In genomic region chr21:39062196-39062900, GRCh38 we compare ENCODE assay signal across 24 cellular contexts.
DNase-seq lines count a peak whose midpoint lies in the region; ATAC-seq and TF ChIP-seq lines count a peak whose summit lies in the region.
"Had no signal": no experiment of that assay in that cellular context is flagged by ENCODE, and none has a peak within 500 bp of the region (broad histone marks: within the 10 kb centered on the region; RNA-seq: fewer than 3 reads in every experiment).

No MANE protein-coding gene starts in this region.

- H3K4me2 ChIP-seq in PC-3 (ENCODE audit: low read length): peak overlapping the region; percentile 35
- H3K4me2 ChIP-seq in trophoblast cell (ENCODE audit: low read length): no peak overlapping the region
- H3K4me2 ChIP-seq: BLaER1 had no signal

- H3K36me3 ChIP-seq in PC-3 (ENCODE audit: low read depth, low read length): peaks cover 4% of the 10 kb centered on the region; the same call in 1 of the 2 replicates
- no peaks in the 10 kb centered on the region for H3K36me3 ChIP-seq in trophoblast cell (ENCODE audit: control insufficient read depth in 1 of 2, insufficient read depth in 2 of 2, low read length in 2 of 2)
- H3K36me3 ChIP-seq: BLaER1, SJCRH30 had no signal

- ATAC-seq in PC-3 (peak; percentile 98), esophagus mucosa (peak; percentile 15)
- ATAC-seq: GM12878 had no signal

- H3K9me2 ChIP-seq in PC-3 (replicated peaks; ENCODE audit: low read length): no peaks in the 10 kb centered on the region

- H3K27ac Mint-ChIP-seq in glutamatergic neuron (ENCODE audit: unreplicated experiment): no peak overlapping the region
- H3K27ac Mint-ChIP-seq: CD8-positive, alpha-beta memory T cell; HFFc6 had no signal

- H2AFZ ChIP-seq in PC-3 (ENCODE audit: low read length) (peak overlapping the region; percentile 41), trophoblast cell (ENCODE audit: insufficient read depth, low read length, poor library complexity) (no peak overlapping the region)

- no peaks in the 10 kb centered on the region for H3F3A ChIP-seq in PC-3 (ENCODE audit: low read length, unreplicated experiment)

- peak overlapping the region; percentile 7; the same call in 1 of the 2 replicates for H3K27ac ChIP-seq in PC-3 (ENCODE audit: low read length)
- no peak overlapping the region for H3K27ac ChIP-seq in trophoblast cell (ENCODE audit: low read depth, low read length)
- H3K27ac ChIP-seq: BLaER1, SJCRH30 had no signal

- H3K27me3 Mint-ChIP-seq in glutamatergic neuron (ENCODE audit: unreplicated experiment): peaks cover 5% of the 10 kb centered on the region

- H2AK5ac ChIP-seq in trophoblast cell (ENCODE audit: low read length): no peak overlapping the region

- no peak overlapping the region for H2BK12ac ChIP-seq in trophoblast cell (ENCODE audit: low read length)

- H3K36me3 Mint-ChIP-seq in glutamatergic neuron (ENCODE audit: unreplicated experiment): peaks cover 10% of the 10 kb centered on the region
- H3K36me3 Mint-ChIP-seq: CD8-positive, alpha-beta memory T cell had no signal

- DNase-seq in EL: peak; percentile 29
- peak; percentile 84 for DNase-seq in PC-3
- DNase-seq in trophoblast cell: peak; percentile 94 to 97
- no peak for DNase-seq in glutamatergic neuron
- DNase-seq in NCI-H2171 treated with DMSO at 0.1 percent for 48 hours (lab: John Stamatoyannopoulos, UW): no peak
- no peak for DNase-seq in NCI-H1105 treated with DMSO at 0.1 percent for 48 hours (lab: John Stamatoyannopoulos, UW)
- no peak for DNase-seq in activated CD4-positive, alpha-beta T cell treated with anti-CD3 and anti-CD28 coated beads, Interleukin-2, amount 50 U/mL, for 1 hour
- DNase-seq: CD8-positive, alpha-beta memory T cell; DMS79 treated with DMSO at 0.1 percent for 48 hours; GDM1; GOT3; HFFc6; MM.1S; NCI-H1105; NCI-H1694 treated with DMSO at 0.1 percent for 48 hours; NCI-H2107; NCI-H446; NCI-H69; NK-92 treated with Interleukin-12 subunit alpha and Interleukin-12 subunit beta, amount 100 ng/mL, for 24 hours; RPMI8226; SJCRH30 had no signal

- no peaks in the 10 kb centered on the region for H3K79me1 ChIP-seq in trophoblast cell (ENCODE audit: low read length)

- WGBS in trophoblast cell (ENCODE audit: extremely low coverage, insufficient coverage, insufficient read length): no CpG with 5 or more reads among the region's 22 CpGs

- H3K79me2 ChIP-seq in PC-3 (ENCODE audit: low read length) (no peaks in the 10 kb centered on the region), trophoblast cell (ENCODE audit: control insufficient read depth, insufficient read depth, low read length, poor library complexity) (no peaks in the 10 kb centered on the region)

- intact Hi-C loops in PC-3 (cut with micrococcal nuclease): no loop called here

- H4K8ac ChIP-seq in trophoblast cell (ENCODE audit: low read depth, low read length): no peak overlapping the region

- no peak for TF ChIP-seq CTCF in PC-3 (conservative IDR thresholded peaks at IDR 0.05; ENCODE audit: low read depth, low read length)
- TF ChIP-seq CTCF in glutamatergic neuron (IDR thresholded peaks at IDR 0.05; ENCODE audit: partially characterized antibody, unreplicated experiment): no peak

- no TSS peak for BruUV-seq in PC-3 (replicated peaks; lab: Mats Ljungman, UMichigan)

- peaks cover 6% of the 10 kb centered on the region for H3K4me1 Mint-ChIP-seq in glutamatergic neuron (ENCODE audit: low read depth, unreplicated experiment)
- H3K4me1 Mint-ChIP-seq: CD8-positive, alpha-beta memory T cell had no signal

- no peak overlapping the region for H3K14ac ChIP-seq in trophoblast cell (ENCODE audit: low read length)

- H2BK120ac ChIP-seq in trophoblast cell (ENCODE audit: insufficient read depth, low read length, poor library complexity): no peak overlapping the region

- POLR2A ChIA-PET in PC-3 (lab: Charles Lee; ENCODE audit: unreplicated experiment): no interaction called here

- H3K27me3 ChIP-seq in PC-3 (ENCODE audit: low read length): no peaks in the 10 kb centered on the region
- H3K27me3 ChIP-seq in trophoblast cell (ENCODE audit: insufficient read depth, low read length): no peaks in the 10 kb centered on the region
- H3K27me3 ChIP-seq: BLaER1 had no signal

- H4K12ac ChIP-seq in trophoblast cell (ENCODE audit: low read depth, low read length): no peak overlapping the region

- H2BK5ac ChIP-seq in trophoblast cell (ENCODE audit: low read depth, low read length, poor library complexity): no peak overlapping the region

- H3K18ac ChIP-seq in trophoblast cell (ENCODE audit: low read length): no peak overlapping the region

- H4K20me1 ChIP-seq in PC-3 (ENCODE audit: low read length): no peaks in the 10 kb centered on the region
- H4K20me1 ChIP-seq: BLaER1 had no signal

- no peak overlapping the region for H3K4me3 ChIP-seq in PC-3 (ENCODE audit: low read length)
- H3K4me3 ChIP-seq in trophoblast cell (ENCODE audit: low read depth, low read length): peak overlapping the region; percentile 19
- H3K4me3 ChIP-seq: BLaER1, GM12878, SJCRH30 had no signal

- peaks cover 10% of the 10 kb centered on the region for H3K4me1 ChIP-seq in PC-3 (ENCODE audit: insufficient read depth, low read length)
- H3K4me1 ChIP-seq in trophoblast cell (ENCODE audit: control insufficient read depth in 1 of 2, insufficient read depth in 2 of 2, low read length in 2 of 2): no peaks in the 10 kb centered on the region
- H3K4me1 ChIP-seq: SJCRH30 had no signal

- no peak overlapping the region for H3K23ac ChIP-seq in trophoblast cell (ENCODE audit: low read length)

- peaks cover 10% of the 10 kb centered on the region for H3K9me3 Mint-ChIP-seq in glutamatergic neuron (ENCODE audit: unreplicated experiment)
- H3K9me3 Mint-ChIP-seq: CD8-positive, alpha-beta memory T cell had no signal

- CTCF ChIA-PET in PC-3 (lab: Charles Lee): no interaction called here

- 0 out of 2 replicates have a peak, but pooled peaks cover 6% of the 10 kb centered on the region for H3K9me3 ChIP-seq in PC-3 (ENCODE audit: low read length)
- peaks cover 9% of the 10 kb centered on the region for H3K9me3 ChIP-seq in trophoblast cell (ENCODE audit: insufficient read depth, low read depth, low read length)
- H3K9me3 ChIP-seq: SJCRH30 had no signal

- no peak overlapping the region for H4K91ac ChIP-seq in trophoblast cell (ENCODE audit: low read depth, low read length)

- H3K4me3 Mint-ChIP-seq in glutamatergic neuron (ENCODE audit: unreplicated experiment): no peak overlapping the region
- H3K4me3 Mint-ChIP-seq: CD8-positive, alpha-beta memory T cell; HFFc6 had no signal

- H3K4ac ChIP-seq in trophoblast cell (ENCODE audit: low read depth, low read length): no peak overlapping the region

- H3K9ac ChIP-seq in PC-3 (ENCODE audit: low read length): no peak overlapping the region
- no peak overlapping the region for H3K9ac ChIP-seq in trophoblast cell (ENCODE audit: low read length)
- H3K9ac ChIP-seq: BLaER1 had no signal

Comparison
In these comparisons a context has a peak if more than half of its experiments do, and no peak if none do; other contexts are left out.
1. DNase-seq: peak in EL (single experiment), PC-3 (single experiment) and trophoblast cell (2 of 2); none in glutamatergic neuron (single experiment), NCI-H2171 treated with DMSO at 0.1 percent for 48 hours (single experiment), NCI-H1105 treated with DMSO at 0.1 percent for 48 hours (single experiment) and activated CD4-positive, alpha-beta T cell treated with anti-CD3 and anti-CD28 coated beads, Interleukin-2, amount 50 U/mL, for 1 hour (single experiment).